26 cellular contexts compared by ENCODE assay signal in the genomic region with DNA sequence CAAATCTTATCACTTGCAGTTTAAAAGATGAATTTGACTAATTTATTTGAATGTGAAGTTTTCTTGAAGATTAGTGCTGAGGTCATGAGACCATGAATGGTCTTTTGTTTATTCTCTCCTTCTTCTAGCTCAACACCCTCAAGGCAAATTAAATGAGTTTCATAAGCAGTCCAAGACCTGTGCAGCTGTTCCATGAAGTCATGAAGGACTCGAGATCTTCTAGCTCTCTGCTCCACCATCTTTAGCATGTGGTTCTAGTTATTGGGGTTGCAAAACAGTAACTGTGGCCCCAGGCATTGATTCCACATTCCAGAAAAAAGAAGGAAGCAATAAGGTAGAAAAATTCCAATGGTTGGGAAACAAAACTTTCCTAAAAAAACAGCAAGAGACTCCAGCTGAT.
A peak's percentile ranks its signal among the peaks of the same experiment; 100 is the strongest.
DNase-seq lines count a peak whose midpoint lies in the region; ATAC-seq and TF ChIP-seq lines count a peak whose summit lies in the region.
"Had no signal": no experiment of that assay in that cellular context is flagged by ENCODE, and none has a peak within 500 bp of the region (broad histone marks: within the 10 kb centered on the region; RNA-seq: fewer than 3 reads in every experiment).

No MANE protein-coding gene starts in this region.

- POLR2A ChIA-PET in IMR-90 (lab: Charles Lee; ENCODE audit: unreplicated experiment) = no interaction called here

- no peak overlapping the region for H2AK9ac ChIP-seq in IMR-90 (replicated peaks; ENCODE audit: low read depth, low read length, poor library complexity)

- no peaks in the 10 kb centered on the region for H3K36me3 ChIP-seq in IMR-90 (ENCODE audit: control insufficient read depth, insufficient read depth, low read length)
- H3K36me3 ChIP-seq: BLaER1 had no signal

- BruUV-seq in IMR-90 (replicated peaks; lab: Mats Ljungman, UMichigan) = no TSS peak

- H3K56ac ChIP-seq in IMR-90 (ENCODE audit: extremely low read depth, insufficient read depth, low read length) = no peak overlapping the region

- no peak overlapping the region for H2BK15ac ChIP-seq in IMR-90 (ENCODE audit: low read depth, low read length)

- no peaks in the 10 kb centered on the region for H4K20me1 ChIP-seq in IMR-90 (ENCODE audit: insufficient read depth, low read length)
- H4K20me1 ChIP-seq: BLaER1 had no signal

- H3K4me3 ChIP-seq in IMR-90 (ENCODE audit: insufficient read depth, low read depth, low read length) = no peak overlapping the region
- H3K4me3 ChIP-seq: BLaER1, GM23338 had no signal

- no peak; the same call in 1 of the 2 replicates for ATAC-seq in IMR-90 (ENCODE audit: low read depth)
- no peak for ATAC-seq in HG02588 (IDR thresholded peaks at IDR 0.05; ENCODE audit: unreplicated experiment)
- ATAC-seq: GM23338 had no signal

- H3K79me1 ChIP-seq in IMR-90 (ENCODE audit: low read depth in 1 of 2, low read length in 2 of 2) = no peaks in the 10 kb centered on the region

- H2AK5ac ChIP-seq in IMR-90 (ENCODE audit: low read depth, low read length) = no peak overlapping the region

- H2BK20ac ChIP-seq in IMR-90 (ENCODE audit: low read depth, low read length) = no peak overlapping the region

- dilution Hi-C loops in IMR-90 (cut with HindIII; ENCODE audit: low sequenced_read_pairs, unreplicated experiment) = no loop called here

- H3K4me1 ChIP-seq in IMR-90 (ENCODE audit: control insufficient read depth, insufficient read depth, low read length) = no peaks in the 10 kb centered on the region
- H3K4me1 ChIP-seq: BLaER1 had no signal

- H3K9me1 ChIP-seq in IMR-90 (ENCODE audit: insufficient read depth, low read length) = no peaks in the 10 kb centered on the region

- no peak overlapping the region for H4K8ac ChIP-seq in IMR-90 (ENCODE audit: low read depth in 2 of 2, low read length in 2 of 2)

- CTCF ChIA-PET in IMR-90 (lab: Yijun Ruan, JAX) = interaction anchor here (0.6 kb wide), 1 partner anchor 74 kb away, joined by 8 read pairs; no protein-coding TSS in a partner anchor

- no peak overlapping the region for H2BK5ac ChIP-seq in IMR-90 (ENCODE audit: low read depth, low read length, poor library complexity, severe bottlenecking)

- no CpG with 5 or more reads among the region's 1 CpG for WGBS in IMR-90 (ENCODE audit: extremely low coverage in 2 of 2, insufficient read length in 1 of 2), 2 experiments

- H2BK120ac ChIP-seq in IMR-90 (ENCODE audit: low read depth, low read length) = no peak overlapping the region

- no peak overlapping the region for H3K14ac ChIP-seq in IMR-90 (replicated peaks; ENCODE audit: low read depth, low read length)

- H3K27ac ChIP-seq in IMR-90 (ENCODE audit: insufficient read depth, low read length) = no peak overlapping the region
- H3K27ac ChIP-seq: BLaER1, HL-60, RWPE1 had no signal

- intact Hi-C loops in IMR-90 (cut with micrococcal nuclease) = no loop called here

- no peaks in the 10 kb centered on the region for H3K9me3 ChIP-seq in IMR-90 (ENCODE audit: control insufficient read depth, insufficient read depth, low read length)
- H3K9me3 ChIP-seq: BLaER1 had no signal

- DNase-seq in AG09319 (ENCODE audit: extremely low read depth, low read depth) (peak; percentile 19), IMR-90 (no peak), epidermal melanocyte (ENCODE audit: insufficient read length, low spot score) (peak; percentile 79), foreskin melanocyte (peak; percentile 86), NCI-H2196 (lab: John Stamatoyannopoulos, UW; ENCODE audit: unreplicated experiment) (no peak)
- no peak for DNase-seq in stimulated activated CD4-positive, alpha-beta T cell treated with anti-CD3 and anti-CD28 coated beads, Interleukin-4, amount 100 ng/mL, for 24 hours
- DNase-seq: 8988T; ACHN; CD4-positive, CD25-positive, alpha-beta regulatory T cell; DMS53; H9; HFFc6; NCI-H1092; NCI-H1436; NCI-H1930; NCI-H2107; NCI-H446; NCI-H524 treated with DMSO at 0.1 percent for 48 hours; NCI-H82; NK-92 treated with Interleukin-12 subunit alpha and Interleukin-12 subunit beta, amount 100 ng/mL, for 24 hours; SHP77 had no signal

- TF ChIP-seq RAD21 in IMR-90 (IDR thresholded peaks at IDR 0.05; ENCODE audit: low read length) = no peak

- H3K4ac ChIP-seq in IMR-90 (ENCODE audit: low read depth, low read length) = no peak overlapping the region

- no peak overlapping the region for H4K91ac ChIP-seq in IMR-90 (ENCODE audit: insufficient read depth, low read depth, low read length)

- no peaks in the 10 kb centered on the region; the same call in none of the 2 replicates for H3K27me3 ChIP-seq in IMR-90 (ENCODE audit: control insufficient read depth, insufficient read depth, low read length)
- H3K27me3 ChIP-seq: BLaER1 had no signal

- no peak overlapping the region for H3K4me2 ChIP-seq in IMR-90 (ENCODE audit: low read depth, low read length)
- H3K4me2 ChIP-seq: BLaER1, GM23338 had no signal

- no peak overlapping the region for H2AFZ ChIP-seq in IMR-90 (replicated peaks; ENCODE audit: low read length, poor library complexity)
- H2AFZ ChIP-seq: GM23338 had no signal

- no peak for TF ChIP-seq CTCF in AG09319 (IDR thresholded peaks at IDR 0.05; ENCODE audit: low read depth, low read length)
- TF ChIP-seq CTCF in IMR-90 (conservative IDR thresholded peaks at IDR 0.05; ENCODE audit: low read depth, low read length) = no peak

- TF ChIP-seq POLR2A in IMR-90 (IDR thresholded peaks at IDR 0.05; ENCODE audit: low read depth, low read length) = no peak

- no peak overlapping the region for H4K5ac ChIP-seq in IMR-90 (ENCODE audit: low read depth, low read length)

- no peak overlapping the region for H3K9ac ChIP-seq in IMR-90 (ENCODE audit: low read depth, low read length)
- H3K9ac ChIP-seq: BLaER1 had no signal

- H3K23ac ChIP-seq in IMR-90 (ENCODE audit: low read depth, low read length) = no peak overlapping the region

- peak overlapping the region; percentile 27; the same call in 1 of the 2 replicates for H3K18ac ChIP-seq in IMR-90 (ENCODE audit: low read depth, low read length)

- in situ Hi-C loops in IMR-90 (cut with MboI; ENCODE audit: low sequenced_read_pairs) = no loop called here

TF ChIP-seq in IMR-90, 13 proteins besides CTCF, POLR2A, EP300 and RAD21:
- no peak for TF ChIP-seq SMC3 (IDR thresholded peaks at IDR 0.05; ENCODE audit: low read depth, low read length)
- TF ChIP-seq CEBPB (IDR thresholded peaks at IDR 0.05; ENCODE audit: low read depth, low read length) = no peak
- TF ChIP-seq CHD1 (IDR thresholded peaks at IDR 0.05; ENCODE audit: low read depth, low read length) = no peak
- no peak for TF ChIP-seq MAZ (IDR thresholded peaks at IDR 0.05; ENCODE audit: borderline replicate concordance, low read depth, low read length)
- no peak for TF ChIP-seq BHLHE40 (IDR thresholded peaks at IDR 0.05; ENCODE audit: low read depth, low read length)
- no peak for TF ChIP-seq FOS (IDR thresholded peaks at IDR 0.05; ENCODE audit: low read depth, low read length)
- TF ChIP-seq, protein P1, sequence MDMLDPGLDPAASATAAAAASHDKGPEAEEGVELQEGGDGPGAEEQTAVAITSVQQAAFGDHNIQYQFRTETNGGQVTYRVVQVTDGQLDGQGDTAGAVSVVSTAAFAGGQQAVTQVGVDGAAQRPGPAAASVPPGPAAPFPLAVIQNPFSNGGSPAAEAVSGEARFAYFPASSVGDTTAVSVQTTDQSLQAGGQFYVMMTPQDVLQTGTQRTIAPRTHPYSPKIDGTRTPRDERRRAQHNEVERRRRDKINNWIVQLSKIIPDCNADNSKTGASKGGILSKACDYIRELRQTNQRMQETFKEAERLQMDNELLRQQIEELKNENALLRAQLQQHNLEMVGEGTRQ (IDR thresholded peaks at IDR 0.05; ENCODE audit: low read depth, low read length) = no peak
- no peak for TF ChIP-seq MXI1 (IDR thresholded peaks at IDR 0.05; ENCODE audit: borderline replicate concordance, low read depth, low read length)
- no peak for TF ChIP-seq RCOR1 (IDR thresholded peaks at IDR 0.05; ENCODE audit: insufficient replicate concordance, low read length)
- TF ChIP-seq NFE2L2 (IDR thresholded peaks at IDR 0.05; ENCODE audit: low read depth, low read length) = no peak
- TF ChIP-seq, protein P2, sequence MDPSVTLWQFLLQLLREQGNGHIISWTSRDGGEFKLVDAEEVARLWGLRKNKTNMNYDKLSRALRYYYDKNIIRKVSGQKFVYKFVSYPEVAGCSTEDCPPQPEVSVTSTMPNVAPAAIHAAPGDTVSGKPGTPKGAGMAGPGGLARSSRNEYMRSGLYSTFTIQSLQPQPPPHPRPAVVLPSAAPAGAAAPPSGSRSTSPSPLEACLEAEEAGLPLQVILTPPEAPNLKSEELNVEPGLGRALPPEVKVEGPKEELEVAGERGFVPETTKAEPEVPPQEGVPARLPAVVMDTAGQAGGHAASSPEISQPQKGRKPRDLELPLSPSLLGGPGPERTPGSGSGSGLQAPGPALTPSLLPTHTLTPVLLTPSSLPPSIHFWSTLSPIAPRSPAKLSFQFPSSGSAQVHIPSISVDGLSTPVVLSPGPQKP (IDR thresholded peaks at IDR 0.05; ENCODE audit: borderline replicate concordance, low read depth, low read length) = no peak
- no peak for TF ChIP-seq MAFK (IDR thresholded peaks at IDR 0.05; ENCODE audit: low read depth, low read length)

Comparison
In these comparisons a context has a peak if more than half of its experiments do, and no peak if none do; other contexts are left out.
1. DNase-seq: peak in AG09319 (single experiment), epidermal melanocyte (single experiment) and foreskin melanocyte (single experiment); none in IMR-90 (single experiment), stimulated activated CD4-positive, alpha-beta T cell treated with anti-CD3 and anti-CD28 coated beads, Interleukin-4, amount 100 ng/mL, for 24 hours (single experiment) and NCI-H2196 (single experiment).